13 cellular contexts compared by ENCODE assay signal in the genomic region with DNA sequence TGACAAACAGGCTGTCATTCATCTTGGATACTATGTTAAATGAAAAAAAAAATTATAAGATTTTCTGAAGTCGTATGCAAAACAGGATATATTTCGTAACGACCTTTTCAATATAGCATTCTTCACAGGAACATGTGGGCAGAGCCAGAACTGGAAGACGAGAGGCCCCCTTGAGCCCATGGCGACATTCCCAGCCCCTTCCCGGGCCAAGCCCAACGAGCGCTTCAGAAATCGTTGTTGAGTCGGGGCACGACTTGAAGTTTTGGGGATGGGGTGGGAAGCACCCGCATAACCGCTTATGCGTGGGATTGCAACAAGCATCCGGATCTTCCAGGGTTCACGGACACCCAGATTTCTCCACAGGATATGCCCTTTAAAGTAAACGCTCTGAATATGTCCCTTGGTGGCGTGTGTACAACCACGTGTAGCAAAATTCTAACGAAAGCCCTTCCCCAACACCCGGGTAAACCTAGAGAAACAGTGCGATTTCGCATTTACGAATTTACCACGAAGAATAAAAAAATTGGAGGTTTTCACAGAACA. TPM values are rescaled to one million over a fixed set of nuclear protein-coding genes. Genes with fewer than 3 reads are reported as not detected.
DNase-seq lines count a peak whose midpoint lies in the region; ATAC-seq and TF ChIP-seq lines count a peak whose summit lies in the region.
"Had no signal": no experiment of that assay in that cellular context is flagged by ENCODE, and none has a peak within 500 bp of the region (broad histone marks: within the 10 kb centered on the region; RNA-seq: fewer than 3 reads in every experiment).

No MANE protein-coding gene starts in this region.

- peak overlapping the region in 3 of 4 donors; percentile 35 to 44 (median 38) for H3K4me3 ChIP-seq in stomach
- H3K4me3 ChIP-seq: SK-N-MC had no signal

- no peak for TF ChIP-seq EP300 in stomach (IDR thresholded peaks at IDR 0.05)

- WGBS in stomach, 5 donors = 11 to 16% (median 13%) methylated on average over 25 of the region's 25 CpGs

- ATAC-seq in HG02852 (IDR thresholded peaks at IDR 0.05; ENCODE audit: unreplicated experiment) = no peak
- ATAC-seq in HG03439 (IDR thresholded peaks at IDR 0.05; ENCODE audit: unreplicated experiment) = no peak

- H3K9me3 Mint-ChIP-seq in activated naive CD8-positive, alpha-beta T cell treated with anti-CD3 and anti-CD28 coated beads for 36 hours = peaks cover 6% of the 10 kb centered on the region

- no peak overlapping the region for H3K27ac Mint-ChIP-seq in activated naive CD8-positive, alpha-beta T cell treated with anti-CD3 and anti-CD28 coated beads for 36 hours

- peaks cover 6 to 15% (median 9%) of the 10 kb centered on the region in 4 donors for H3K9me3 ChIP-seq in stomach

- no peak for TF ChIP-seq POLR2A in stomach (IDR thresholded peaks at IDR 0.05)

- peaks cover 0 to 57% (median 25%) of the 10 kb centered on the region in 3 donors for H3K27me3 ChIP-seq in stomach

- no peaks in the 10 kb centered on the region for H3K36me3 ChIP-seq in stomach

- peaks cover 0 to 14% (median 10%) of the 10 kb centered on the region in 4 donors for H3K4me1 ChIP-seq in stomach

- peaks cover 3% of the 10 kb centered on the region for H3K4me1 Mint-ChIP-seq in activated naive CD8-positive, alpha-beta T cell treated with anti-CD3 and anti-CD28 coated beads for 36 hours

- peak overlapping the region; percentile 40 for H3K4me3 Mint-ChIP-seq in activated naive CD8-positive, alpha-beta T cell treated with anti-CD3 and anti-CD28 coated beads for 36 hours

- TF ChIP-seq CTCF in stomach (IDR thresholded peaks at IDR 0.05) = no peak

- H3K27ac ChIP-seq in stomach = no peak overlapping the region
- H3K27ac ChIP-seq: SK-N-MC had no signal

- H3K36me3 Mint-ChIP-seq in activated naive CD8-positive, alpha-beta T cell treated with anti-CD3 and anti-CD28 coated beads for 36 hours = no peaks in the 10 kb centered on the region

- DNase-seq in NCI-H1092 treated with DMSO at 0.1 percent for 48 hours (lab: John Stamatoyannopoulos, UW) = peak; percentile 73
- DNase-seq in NCI-H1092 (lab: John Stamatoyannopoulos, UW) = no peak
- DNase-seq in activated naive CD8-positive, alpha-beta T cell treated with anti-CD3 and anti-CD28 coated beads for 36 hours = no peak
- DNase-seq in iPS-NIHi7 (ENCODE audit: extremely low spot score) = peak; percentile 18
- DNase-seq in stomach = no peak
- no peak for DNase-seq in DMS114 treated with DMSO at 0.1 percent for 48 hours (lab: John Stamatoyannopoulos, UW; ENCODE audit: unreplicated experiment)
- DNase-seq: KG1; NCI-H510A treated with DMSO at 0.1 percent for 48 hours; stimulated activated naive CD4-positive, alpha-beta T cell treated with Interleukin-2 at 50 U/mL for 16 hours had no signal

- peaks cover 25% of the 10 kb centered on the region for H3K27me3 Mint-ChIP-seq in activated naive CD8-positive, alpha-beta T cell treated with anti-CD3 and anti-CD28 coated beads for 36 hours

- intact Hi-C loops in stomach (cut with DNase I; ENCODE audit: low total_unique reads) = no loop called here

RNA-seq across cellular contexts. Expression of gene C14orf39, which starts 0.7 kb away (rescaled TPM):
- total RNA-seq in activated naive CD8-positive, alpha-beta T cell treated with anti-CD3 and anti-CD28 coated beads for 36 hours = not detected
- total RNA-seq in stomach = under 1 TPM in 1 of 5 donors, not detected in 4; 0.55 TPM
- polyA plus RNA-seq in stomach = not detected
- total RNA-seq: A172 had no signal

RNA-seq across cellular contexts. Expression of gene SIX6, which starts 23.8 kb away (rescaled TPM):
- not detected for total RNA-seq in activated naive CD8-positive, alpha-beta T cell treated with anti-CD3 and anti-CD28 coated beads for 36 hours
- total RNA-seq in stomach = not detected
- not detected for polyA plus RNA-seq in stomach
- total RNA-seq: A172 had no signal

Comparison
In these comparisons a context has a peak if more than half of its experiments do, and no peak if none do; other contexts are left out.
1. DNase-seq: peak in NCI-H1092 treated with DMSO at 0.1 percent for 48 hours (single experiment) and iPS-NIHi7 (single experiment); none in NCI-H1092 (single experiment), activated naive CD8-positive, alpha-beta T cell treated with anti-CD3 and anti-CD28 coated beads for 36 hours (single experiment), stomach (single experiment) and DMS114 treated with DMSO at 0.1 percent for 48 hours (single experiment).